In genomic region chr2:124805060-124805459, GRCh38 we compare ENCODE assay signal across 16 cellular contexts.
DNase-seq lines count a peak whose midpoint lies in the region; ATAC-seq and TF ChIP-seq lines count a peak whose summit lies in the region.
"Had no signal": no experiment of that assay in that cellular context is flagged by ENCODE, and none has a peak within 500 bp of the region (broad histone marks: within the 10 kb centered on the region; RNA-seq: fewer than 3 reads in every experiment).

No MANE protein-coding gene starts in this region.

- TF ChIP-seq CTCF in GM13976 (IDR thresholded peaks at IDR 0.05; ENCODE audit: borderline replicate concordance, control extremely low read depth, extremely low read depth, insufficient read depth, missing control alignments) (no peak), Peyer's patch (IDR thresholded peaks at IDR 0.05) (no peak), RWPE1 (conservative IDR thresholded peaks at IDR 0.05; ENCODE audit: low read depth) (no peak)

- H3K27ac ChIP-seq in Peyer's patch = peak overlapping the region in 3 of 4 donors; percentile 36 to 79 (median 76)
- H3K27ac ChIP-seq in caudate nucleus (ENCODE audit: low read depth, low read length) = no peak overlapping the region
- no peak overlapping the region for H3K27ac ChIP-seq in RWPE1
- H3K27ac ChIP-seq: spleen, upper lobe of left lung had no signal

- CTCF ChIA-PET in RWPE1 (lab: Yijun Ruan, JAX) = interaction anchor here (0.7 kb wide), 1 partner anchor 612 kb away, joined by 3 read pairs; no protein-coding TSS in a partner anchor

- no peaks in the 10 kb centered on the region for H3K36me3 ChIP-seq in Peyer's patch
- H3K36me3 ChIP-seq: spleen, upper lobe of left lung had no signal

- in situ Hi-C loops in GM13976 (cut with MboI; ENCODE audit: low sequenced_read_pairs, unreplicated experiment) = no loop called here

- H3K4me1 ChIP-seq in Peyer's patch = peaks cover 0 to 7% (median 0%) of the 10 kb centered on the region in 4 donors
- H3K4me1 ChIP-seq: spleen, upper lobe of left lung had no signal

- DNase-seq in GM13976 (ENCODE audit: low spot score) = peak; percentile 9
- DNase-seq in Peyer's patch = no peak
- DNase-seq in C1 segment of cervical spinal cord (lab: John Stamatoyannopoulos, UW) = no peak
- no peak for DNase-seq in caudate nucleus (lab: John Stamatoyannopoulos, UW)
- DNase-seq in RWPE1 (ENCODE audit: low spot score) = no peak
- no peak for DNase-seq in Kasumi-1 (lab: John Stamatoyannopoulos, UW)
- DNase-seq: CD4-positive, alpha-beta memory T cell; DMS79 treated with DMSO at 0.1 percent for 48 hours; H9; naive thymus-derived CD4-positive, alpha-beta T cell; NCI-H774; spleen; upper lobe of left lung had no signal

- H3K9me3 ChIP-seq in Peyer's patch = no peaks in the 10 kb centered on the region
- H3K9me3 ChIP-seq: spleen, upper lobe of left lung had no signal

- no peak for TF ChIP-seq POLR2A in Peyer's patch (IDR thresholded peaks at IDR 0.05)

- no peak overlapping the region for H3K4me3 ChIP-seq in Peyer's patch
- H3K4me3 ChIP-seq: spleen, upper lobe of left lung had no signal

- H3K27me3 ChIP-seq in Peyer's patch = no peaks in the 10 kb centered on the region
- H3K27me3 ChIP-seq: spleen, upper lobe of left lung had no signal

- POLR2A ChIA-PET in RWPE1 (lab: Yijun Ruan, JAX; ENCODE audit: low non-redundant PET) = no interaction called here

- peak; percentile 61 for ATAC-seq in GM19328 (IDR thresholded peaks at IDR 0.05; ENCODE audit: unreplicated experiment)
- peak; percentile 51 for ATAC-seq in HG02885 (IDR thresholded peaks at IDR 0.05; ENCODE audit: poor library complexity, unreplicated experiment)
- ATAC-seq: naive thymus-derived CD4-positive, alpha-beta T cell; stimulated activated memory B cell treated with anti-CD40 and anti-IgM and Interleukin-4, amounts not matched to agents 10 μg/mL and 1 μg/mL and 100 μg/mL, for 72 hours had no signal

Comparison
In these comparisons a context has a peak if more than half of its experiments do, and no peak if none do; other contexts are left out.
1. H3K27ac ChIP-seq: peak in Peyer's patch (3 of 4); none in caudate nucleus (single experiment) and RWPE1 (single experiment).